Comparison of ENCODE assay signal across 8 cellular contexts in the genomic region with DNA sequence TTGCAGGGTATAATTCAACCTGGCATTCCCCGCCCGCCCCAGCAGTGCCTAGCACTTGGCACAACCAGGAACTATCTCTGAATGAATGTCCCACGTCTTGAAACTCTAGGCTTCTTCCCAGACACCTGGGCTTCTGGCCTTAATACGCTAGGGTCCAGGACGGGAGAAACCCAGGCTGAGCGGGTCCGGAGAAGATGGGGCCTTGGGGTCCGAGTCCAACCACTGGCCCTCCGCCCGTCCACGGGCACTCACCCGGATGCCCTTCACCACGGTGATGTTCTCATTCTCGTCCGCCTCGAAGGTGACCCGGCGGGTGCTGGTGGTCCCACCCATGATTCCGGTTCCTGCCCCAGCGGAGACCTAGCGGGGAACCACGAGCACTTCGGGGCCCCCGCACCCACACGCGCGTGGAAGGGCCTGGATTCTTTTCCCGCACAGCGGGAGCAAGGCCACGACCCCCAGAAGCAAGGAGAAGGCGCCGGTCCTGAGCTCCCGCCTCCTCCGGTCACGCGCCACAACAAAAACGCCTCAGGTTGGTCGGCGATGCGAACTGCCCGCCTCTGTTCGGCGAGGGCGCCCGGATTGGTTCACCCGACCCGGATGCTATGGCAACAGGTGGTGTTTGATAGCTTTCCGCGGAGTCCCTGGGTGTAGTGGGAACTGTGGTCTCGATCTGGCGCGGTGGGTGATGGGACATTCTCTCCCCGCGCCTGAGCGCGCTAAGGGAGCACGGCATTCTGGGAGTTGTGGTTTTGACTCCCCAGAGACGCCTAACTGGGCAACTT. TPM values are rescaled to one million over a fixed set of nuclear protein-coding genes. Genes with fewer than 3 reads are reported as not detected.
DNase-seq lines count a peak whose midpoint lies in the region; ATAC-seq and TF ChIP-seq lines count a peak whose summit lies in the region.

Gene CHCHD3, minus strand, starts transcription at position 486 of the 785 bp plus-strand sequence. Its CDS starts 153 bp downstream, at position 333.

- ATAC-seq in HG03432 (IDR thresholded peaks at IDR 0.05; ENCODE audit: unreplicated experiment): peak; percentile 99

- peak; percentile 80 for TF ChIP-seq POLR2A in GM19099 (IDR thresholded peaks at IDR 0.05; ENCODE audit: extremely low read depth, insufficient read length, low read depth)

- DNase-seq in AG20443 (ENCODE audit: low spot score) (peak; percentile 99), NCI-H510A (lab: John Stamatoyannopoulos, UW) (peak; percentile 94), cerebellum (ENCODE audit: low spot score) (peak; percentile 99), islet precursor cell (peak; percentile 99)
- DNase-seq in activated CD4-positive, alpha-beta T cell treated with anti-CD3 and anti-CD28 coated beads for 1 hour: peak; percentile 93
- DNase-seq in stimulated activated CD4-positive, alpha-beta T cell treated with anti-CD3 and anti-CD28 coated beads, Interleukin-12 subunit alpha, Interleukin-12 subunit beta, amount 100 ng/mL, for 48 hours (ENCODE audit: low read depth in 2 of 3, low spot score in 1 of 3): peak; percentile 92 to 95 (median 95)

RNA-seq across cellular contexts. Expression of gene CHCHD3, which starts in this region (rescaled TPM):
- 50.8 TPM for total RNA-seq in cerebellum

Comparison
In these comparisons a context has a peak if more than half of its experiments do, and no peak if none do; other contexts are left out.
1. Peak in every context shown above with its lines: DNase-seq and ATAC-seq.